ENCODE assay signal across 28 cellular contexts in genomic region chr9:91143162-91143561, GRCh38.
"Had no signal": no experiment of that assay in that cellular context is flagged by ENCODE, and none has a peak within 500 bp of the region (broad histone marks: within the 10 kb centered on the region; RNA-seq: fewer than 3 reads in every experiment).

No MANE protein-coding gene starts in this region.

- H3K4me1 Mint-ChIP-seq: mesothelial cell of epicardium had no signal

- H3K27me3 Mint-ChIP-seq: naive B cell; natural killer cell treated with Interleukin-12 subunit alpha and Interleukin-12 subunit beta and Interleukin-15 and Interleukin-18, amount 100 ng/mL, for 72 hours had no signal

- H3K27ac Mint-ChIP-seq: mesothelial cell of epicardium, naive B cell had no signal

- DNase-seq: colonic mucosa; dermis blood vessel endothelial cell; effector memory CD4-positive, alpha-beta T cell; foreskin melanocyte; glutamatergic neuron; heart right ventricle; hippocampal formation; left cardiac atrium; left lung; mesenchymal stem cell; mucosa of descending colon; naive B cell; pancreas; retina; right lobe of liver; small intestine; stimulated activated CD4-positive, alpha-beta T cell treated with anti-CD3 and anti-CD28 coated beads, Interleukin-15, amount 100 ng/mL, for 24 hours; stimulated activated CD4-positive, alpha-beta T cell treated with anti-CD3 and anti-CD28 coated beads, Interleukin-2, amount 100 ng/mL, for 48 hours; stimulated activated naive CD4-positive, alpha-beta T cell treated with Interleukin-2 at 50 U/mL for 16 hours; stomach; testis; tibial artery; upper lobe of left lung had no signal

- H3K27me3 ChIP-seq: colonic mucosa, esophagus muscularis mucosa, heart right ventricle, left lung, neutrophil, pancreas, right lobe of liver, stomach, testis, tibial artery, upper lobe of left lung had no signal

- H3K9me3 Mint-ChIP-seq: naive B cell had no signal

- H3K4me3 ChIP-seq: colonic mucosa, esophagus muscularis mucosa, heart right ventricle, left lung, mucosa of descending colon, pancreas, right lobe of liver, stomach, testis, tibial artery, upper lobe of left lung had no signal

- H3K4me1 ChIP-seq: colonic mucosa, pancreas, right lobe of liver, testis, tibial artery had no signal

- H3K27ac ChIP-seq: colonic mucosa, esophagus muscularis mucosa, heart right ventricle, left lung, neutrophil, pancreas, right lobe of liver, stomach, testis, tibial artery, upper lobe of left lung had no signal

- H3K9me3 ChIP-seq: colonic mucosa, esophagus muscularis mucosa, heart right ventricle, left lung, mucosa of descending colon, neutrophil, pancreas, right lobe of liver, stomach, testis, tibial artery, upper lobe of left lung had no signal

- H3K36me3 Mint-ChIP-seq: mesothelial cell of epicardium, naive B cell had no signal

- H3K4me3 Mint-ChIP-seq: mesothelial cell of epicardium; naive B cell; natural killer cell treated with Interleukin-12 subunit alpha and Interleukin-12 subunit beta and Interleukin-15 and Interleukin-18, amount 100 ng/mL, for 72 hours; neural crest cell had no signal

- H3K36me3 ChIP-seq: colonic mucosa, esophagus muscularis mucosa, heart right ventricle, left lung, neutrophil, pancreas, right lobe of liver, stomach, tibial artery, upper lobe of left lung had no signal

- ATAC-seq: heart right ventricle; left cardiac atrium; left lung; mucosa of descending colon; natural killer cell treated with Interleukin-12 subunit alpha and Interleukin-12 subunit beta and Interleukin-15 and Interleukin-18, amount 100 ng/mL, for 72 hours; pancreas; right lobe of liver had no signal
